8 cellular contexts compared by ENCODE assay signal in genomic region chr3:16338124-16338523, GRCh38.
DNase-seq lines count a peak whose midpoint lies in the region; ATAC-seq and TF ChIP-seq lines count a peak whose summit lies in the region.

No MANE protein-coding gene starts in this region.

- H3K4me1 Mint-ChIP-seq in T-cell: peaks cover 74 to 80% (median 79%) of the 10 kb centered on the region in 3 donors
- H3K4me1 Mint-ChIP-seq in stimulated activated naive B cell treated with anti-CD40 and anti-IgM and Interleukin-4, amounts not matched to agents 10 μg/mL and 1 μg/mL and 100 μg/mL, for 72 hours: peaks cover 27 to 50% of the 10 kb centered on the region in 2 donors

- H3K27ac ChIP-seq in MM.1S (ENCODE audit: low read length) (no peak overlapping the region), ovary (no peak overlapping the region), RWPE1 (no peak overlapping the region)

- no peaks in the 10 kb centered on the region for H3K79me2 ChIP-seq in MM.1S (ENCODE audit: low read length)

- H3K4me1 ChIP-seq in MM.1S (ENCODE audit: low read length) (no peaks in the 10 kb centered on the region), ovary (ENCODE audit: insufficient read depth) (peaks cover 7% of the 10 kb centered on the region)

- intact Hi-C loops in ovary (cut with DNase I): no loop called here

- H2AFZ ChIP-seq in MM.1S (ENCODE audit: low read length): no peak overlapping the region

- no peak overlapping the region for H3K4me2 ChIP-seq in MM.1S (ENCODE audit: low read depth, low read length)

- H3K27me3 ChIP-seq in MM.1S (replicated peaks; ENCODE audit: insufficient read depth, low read length) (no peaks in the 10 kb centered on the region), ovary (peaks cover 2% of the 10 kb centered on the region)

- H3K4me3 ChIP-seq in choroid plexus epithelial cell (ENCODE audit: low read depth, low read length) (no peak overlapping the region), MM.1S (ENCODE audit: low read length) (no peak overlapping the region), ovary (no peak overlapping the region)

- H3K27ac Mint-ChIP-seq in T-cell: peak overlapping the region; percentile 91 to 94
- H3K27ac Mint-ChIP-seq in stimulated activated naive B cell treated with anti-CD40 and anti-IgM and Interleukin-4, amounts not matched to agents 10 μg/mL and 1 μg/mL and 100 μg/mL, for 72 hours: peak overlapping the region; percentile 66

- H3K36me3 ChIP-seq in MM.1S (replicated peaks; ENCODE audit: insufficient read depth, low read length) (no peaks in the 10 kb centered on the region), ovary (no peaks in the 10 kb centered on the region)

- POLR2A ChIA-PET in T-cell (lab: Charles Lee) (interaction anchor here (0.6 to 2.0 kb wide), 3 partner anchors 33 to 161 kb away, joined by 3 to 7 read pairs (median 3); partner anchors contain the start of genes DPH3 (in 1 of the 2) and OXNAD1 (in 1 of the 2)), RWPE1 (lab: Yijun Ruan, JAX; ENCODE audit: low non-redundant PET) (no interaction called here)

- H3K9me3 ChIP-seq in MM.1S (replicated peaks; ENCODE audit: insufficient read depth, low read length) (no peaks in the 10 kb centered on the region), ovary (no peaks in the 10 kb centered on the region)

- no peaks in the 10 kb centered on the region for H3K27me3 Mint-ChIP-seq in T-cell
- H3K27me3 Mint-ChIP-seq in stimulated activated naive B cell treated with anti-CD40 and anti-IgM and Interleukin-4, amounts not matched to agents 10 μg/mL and 1 μg/mL and 100 μg/mL, for 72 hours: no peaks in the 10 kb centered on the region

- CTCF ChIA-PET in T-cell (lab: Charles Lee): interaction anchor here in 1 of 2 donors (0.9 to 1.8 kb wide), 3 partner anchors 18 to 191 kb away, joined by 3 to 7 read pairs (median 4); no protein-coding TSS in a partner anchor
- CTCF ChIA-PET in RWPE1 (lab: Yijun Ruan, JAX): no interaction called here

- TF ChIP-seq EP300 in ovary (IDR thresholded peaks at IDR 0.05): no peak

- no peaks in the 10 kb centered on the region for H3K9me2 ChIP-seq in MM.1S (replicated peaks; ENCODE audit: insufficient read depth, low read length)

- no peaks in the 10 kb centered on the region for H3F3A ChIP-seq in MM.1S (ENCODE audit: insufficient read depth, low read length)

- no peaks in the 10 kb centered on the region for H3K9me3 Mint-ChIP-seq in T-cell
- H3K9me3 Mint-ChIP-seq in stimulated activated naive B cell treated with anti-CD40 and anti-IgM and Interleukin-4, amounts not matched to agents 10 μg/mL and 1 μg/mL and 100 μg/mL, for 72 hours: peaks cover 2 to 4% of the 10 kb centered on the region in 2 donors

- TF ChIP-seq POLR2A in ovary (IDR thresholded peaks at IDR 0.05): no peak

- peak; percentile 52 for DNase-seq in GM13977 (ENCODE audit: low spot score)
- DNase-seq in T-cell: peak in 33 of 34 experiments; percentile 21 to 66 (median 50)
- peak; percentile 30 for DNase-seq in choroid plexus epithelial cell (ENCODE audit: low read depth)
- no peak for DNase-seq in stimulated activated naive B cell treated with anti-CD40 and anti-IgM and Interleukin-4, amounts not matched to agents 10 μg/mL and 1 μg/mL and 100 μg/mL, for 72 hours
- no peak for DNase-seq in MM.1S
- no peak for DNase-seq in ovary
- DNase-seq in RWPE1 (ENCODE audit: low spot score): no peak

- peak; percentile 74 for ATAC-seq in HG02852 (IDR thresholded peaks at IDR 0.05; ENCODE audit: unreplicated experiment)
- peak; percentile 79 to 88 (median 86) for ATAC-seq in T-cell (replicated peaks in 1 of 4)
- peak; percentile 68 to 84 for ATAC-seq in stimulated activated naive B cell treated with anti-CD40 and anti-IgM and Interleukin-4, amounts not matched to agents 10 μg/mL and 1 μg/mL and 100 μg/mL, for 72 hours (replicated peaks)

- H4K20me1 ChIP-seq in MM.1S (ENCODE audit: insufficient read depth, low read length): no peaks in the 10 kb centered on the region

- H3K9ac ChIP-seq in MM.1S (ENCODE audit: low read length): no peak overlapping the region

- WGBS in ovary, 3 donors: 82 to 88% (median 84%) methylated on average over 11 of the region's 11 CpGs

- in situ Hi-C loops in GM13977 (cut with MboI; ENCODE audit: low pct_unique_long_range_greater_than_20kb, low sequenced_read_pairs, unreplicated experiment): no loop called here

- peaks cover 52% of the 10 kb centered on the region for H3K36me3 Mint-ChIP-seq in T-cell
- H3K36me3 Mint-ChIP-seq in stimulated activated naive B cell treated with anti-CD40 and anti-IgM and Interleukin-4, amounts not matched to agents 10 μg/mL and 1 μg/mL and 100 μg/mL, for 72 hours: peaks cover 67 to 69% of the 10 kb centered on the region in 2 donors

- peak overlapping the region; percentile 29 to 61 (median 48) for H3K4me3 Mint-ChIP-seq in T-cell
- peak overlapping the region in 1 of 2 donors; percentile 44 for H3K4me3 Mint-ChIP-seq in stimulated activated naive B cell treated with anti-CD40 and anti-IgM and Interleukin-4, amounts not matched to agents 10 μg/mL and 1 μg/mL and 100 μg/mL, for 72 hours

- TF ChIP-seq CTCF in GM13977 (IDR thresholded peaks at IDR 0.05; ENCODE audit: extremely low read depth, insufficient read depth, missing control alignments) (no peak), choroid plexus epithelial cell (conservative IDR thresholded peaks at IDR 0.05; ENCODE audit: low read depth, low read length) (no peak), MM.1S (IDR thresholded peaks at IDR 0.05; ENCODE audit: low read length) (no peak), ovary (IDR thresholded peaks at IDR 0.05) (no peak), RWPE1 (conservative IDR thresholded peaks at IDR 0.05; ENCODE audit: low read depth) (no peak)

Comparison
In these comparisons a context has a peak if more than half of its experiments do, and no peak if none do; other contexts are left out.
1. DNase-seq: peak in GM13977 (single experiment), T-cell (33 of 34) and choroid plexus epithelial cell (single experiment); none in stimulated activated naive B cell treated with anti-CD40 and anti-IgM and Interleukin-4, amounts not matched to agents 10 μg/mL and 1 μg/mL and 100 μg/mL, for 72 hours (single experiment), MM.1S (single experiment), ovary (0 of 5) and RWPE1 (single experiment).
2. Peak in every context shown above with its lines, with median percentiles within 50 percentile points of each other: ATAC-seq.